23 cellular contexts compared by ENCODE assay signal in the genomic region with DNA sequence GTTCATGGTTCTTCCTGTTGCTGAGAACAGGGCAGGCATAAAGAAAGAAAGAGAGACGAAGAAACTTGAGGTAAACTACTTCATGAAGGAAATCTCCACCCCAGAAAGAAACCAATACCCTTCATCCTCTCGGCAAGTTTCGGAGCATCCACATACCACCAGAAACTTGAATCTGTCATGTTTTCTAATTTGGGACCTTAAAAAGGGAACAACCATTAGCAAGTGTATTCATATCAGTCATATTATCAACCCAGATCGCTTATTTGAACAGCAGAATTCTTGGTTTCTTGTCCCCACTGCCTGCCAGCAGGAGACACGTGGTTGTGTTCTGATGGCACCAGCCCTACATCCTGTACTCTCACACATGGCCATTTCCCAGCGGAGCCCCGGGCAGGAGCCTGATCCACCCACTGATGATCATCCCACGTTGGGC. TPM values are rescaled to one million over a fixed set of nuclear protein-coding genes. Genes with fewer than 3 reads are reported as not detected.
DNase-seq lines count a peak whose midpoint lies in the region; ATAC-seq and TF ChIP-seq lines count a peak whose summit lies in the region.
"Had no signal": no experiment of that assay in that cellular context is flagged by ENCODE, and none has a peak within 500 bp of the region (broad histone marks: within the 10 kb centered on the region; RNA-seq: fewer than 3 reads in every experiment).

No MANE protein-coding gene starts in this region.

- H3K4me1 ChIP-seq in esophagus squamous epithelium = peaks cover 0 to 5% (median 0%) of the 10 kb centered on the region in 3 donors
- no peaks in the 10 kb centered on the region for H3K4me1 ChIP-seq in transverse colon

- H3K36me3 Mint-ChIP-seq in nephron progenitor cell (ENCODE audit: low read depth) = no peaks in the 10 kb centered on the region
- H3K36me3 Mint-ChIP-seq: natural killer cell treated with Interleukin-12 subunit alpha and Interleukin-12 subunit beta and Interleukin-15 and Interleukin-18, amount 100 ng/mL, for 72 hours had no signal

- ATAC-seq in GM18519 (IDR thresholded peaks at IDR 0.05; ENCODE audit: low FRiP score, unreplicated experiment) = peak; percentile 75
- peak; percentile 74 for ATAC-seq in GM21390 (IDR thresholded peaks at IDR 0.05; ENCODE audit: unreplicated experiment)
- ATAC-seq in HG03108 (IDR thresholded peaks at IDR 0.05; ENCODE audit: unreplicated experiment) = peak; percentile 55
- ATAC-seq: natural killer cell treated with Interleukin-12 subunit alpha and Interleukin-12 subunit beta and Interleukin-15 and Interleukin-18, amount 100 ng/mL, for 72 hours; psoas muscle had no signal

- no peak overlapping the region for H3K27ac ChIP-seq in esophagus squamous epithelium
- no peak overlapping the region for H3K27ac ChIP-seq in transverse colon
- H3K27ac ChIP-seq in brain microvascular endothelial cell = no peak overlapping the region
- H3K27ac ChIP-seq: hepatocyte, psoas muscle, testis had no signal

- TF ChIP-seq POLR2A in esophagus squamous epithelium (IDR thresholded peaks at IDR 0.05) (no peak), transverse colon (IDR thresholded peaks at IDR 0.05) (no peak)

- H3K4me3 Mint-ChIP-seq in nephron progenitor cell = no peak overlapping the region
- H3K4me3 Mint-ChIP-seq: HFFc6; natural killer cell treated with Interleukin-12 subunit alpha and Interleukin-12 subunit beta and Interleukin-15 and Interleukin-18, amount 100 ng/mL, for 72 hours had no signal

- WGBS in esophagus squamous epithelium, 2 donors = 65 to 85% methylated on average over 8 of the region's 8 CpGs
- WGBS in transverse colon (ENCODE audit: low coverage in 1 of 2), 2 donors = 63 to 84% methylated on average over 5 to 8 of the region's 8 CpGs

- peaks cover 92% of the 10 kb centered on the region for H3K4me1 Mint-ChIP-seq in nephron progenitor cell

- H3K9me3 ChIP-seq in esophagus squamous epithelium (no peaks in the 10 kb centered on the region), transverse colon (no peaks in the 10 kb centered on the region)
- H3K9me3 ChIP-seq: psoas muscle, testis had no signal

- peak; percentile 84 to 93 for DNase-seq in cerebellar nuclear complex (lab: John Stamatoyannopoulos, UW)
- DNase-seq in esophagus squamous epithelium (lab: John Stamatoyannopoulos, UW) = no peak
- no peak for DNase-seq in transverse colon
- no peak for DNase-seq in nephron progenitor cell
- DNase-seq in brain microvascular endothelial cell = no peak
- DNase-seq: activated CD4-positive, alpha-beta T cell treated with anti-CD3 and anti-CD28 coated beads, Interleukin-2, amount 50 U/mL, for 1 hour; activated naive CD4-positive, alpha-beta T cell treated with Interleukin-2 at 50 U/mL for 16 hours; activated T-cell treated with anti-CD3 and anti-CD28 coated beads for 4 hours; DMS79 treated with DMSO at 0.1 percent for 48 hours; HFFc6; islet precursor cell; KG1; NCI-H1092; NCI-H2029 treated with DMSO at 0.1 percent for 48 hours; NCI-H446 treated with DMSO at 0.1 percent for 48 hours; psoas muscle; SW 1271; testis had no signal

- in situ Hi-C loops in transverse colon (cut with MboI; ENCODE audit: low pct_ligation_motif_present in 1 of 4, low pct_unique_long_range_greater_than_20kb in 1 of 4, low sequenced_read_pairs in 3 of 4) (no loop called here), brain microvascular endothelial cell (cut with HindIII; ENCODE audit: low pct_ligation_motif_present, low sequenced_read_pairs) (no loop called here)

- intact Hi-C loops in esophagus squamous epithelium (cut with DNase I) (no loop called here), transverse colon (cut with DNase I; ENCODE audit: low total_unique reads) (no loop called here)

- H3K4me3 ChIP-seq in esophagus squamous epithelium (no peak overlapping the region), transverse colon (no peak overlapping the region), brain microvascular endothelial cell (ENCODE audit: low read depth, low read length) (no peak overlapping the region)
- H3K4me3 ChIP-seq: hepatocyte, psoas muscle, testis had no signal

- H3K27ac Mint-ChIP-seq in nephron progenitor cell = no peak overlapping the region
- H3K27ac Mint-ChIP-seq: HFFc6; natural killer cell treated with Interleukin-12 subunit alpha and Interleukin-12 subunit beta and Interleukin-15 and Interleukin-18, amount 100 ng/mL, for 72 hours had no signal

- TF ChIP-seq CTCF in esophagus squamous epithelium (IDR thresholded peaks at IDR 0.05) = no peak
- TF ChIP-seq CTCF in transverse colon (IDR thresholded peaks at IDR 0.05) = no peak
- TF ChIP-seq CTCF in nephron progenitor cell (IDR thresholded peaks at IDR 0.05) = no peak
- TF ChIP-seq CTCF in brain microvascular endothelial cell (IDR thresholded peaks at IDR 0.05; ENCODE audit: low read depth, low read length, missing control alignments) = no peak

- H3K36me3 ChIP-seq in esophagus squamous epithelium (no peaks in the 10 kb centered on the region), transverse colon (no peaks in the 10 kb centered on the region), brain microvascular endothelial cell (replicated peaks) (no peaks in the 10 kb centered on the region)

- no peaks in the 10 kb centered on the region for H3K27me3 ChIP-seq in esophagus squamous epithelium
- no peaks in the 10 kb centered on the region for H3K27me3 ChIP-seq in transverse colon
- no peaks in the 10 kb centered on the region for H3K27me3 ChIP-seq in brain microvascular endothelial cell (replicated peaks)
- H3K27me3 ChIP-seq: hepatocyte, testis had no signal

- H3K27me3 Mint-ChIP-seq in nephron progenitor cell (ENCODE audit: low read depth, poor library complexity) = no peaks in the 10 kb centered on the region

- no peak for TF ChIP-seq EP300 in transverse colon (IDR thresholded peaks at IDR 0.05; ENCODE audit: low read depth)

- H3K9me3 Mint-ChIP-seq in nephron progenitor cell = no peaks in the 10 kb centered on the region
- H3K9me3 Mint-ChIP-seq: HFFc6; natural killer cell treated with Interleukin-12 subunit alpha and Interleukin-12 subunit beta and Interleukin-15 and Interleukin-18, amount 100 ng/mL, for 72 hours had no signal

RNA-seq across cellular contexts. Expression of a gene that starts 53.2 kb away (rescaled TPM):
- total RNA-seq in esophagus squamous epithelium (10 to 100 TPM in 1 of 4 donors, 1 to 10 TPM in 3; 2.6 to 11.3 (median 4.0) TPM), transverse colon (10 to 100 TPM in 3 of 4 donors, 1 to 10 TPM in 1; 6.2 to 14.6 (median 13.3) TPM)

Comparison
In these comparisons a context has a peak if more than half of its experiments do, and no peak if none do; other contexts are left out.
1. DNase-seq: peak in cerebellar nuclear complex (2 of 2); none in esophagus squamous epithelium (single experiment), transverse colon (single experiment), nephron progenitor cell (single experiment) and brain microvascular endothelial cell (single experiment).
2. Peak in every context shown above with its lines, with median percentiles within 50 percentile points of each other: ATAC-seq.